9 cellular contexts compared by ENCODE assay signal in the genomic region with DNA sequence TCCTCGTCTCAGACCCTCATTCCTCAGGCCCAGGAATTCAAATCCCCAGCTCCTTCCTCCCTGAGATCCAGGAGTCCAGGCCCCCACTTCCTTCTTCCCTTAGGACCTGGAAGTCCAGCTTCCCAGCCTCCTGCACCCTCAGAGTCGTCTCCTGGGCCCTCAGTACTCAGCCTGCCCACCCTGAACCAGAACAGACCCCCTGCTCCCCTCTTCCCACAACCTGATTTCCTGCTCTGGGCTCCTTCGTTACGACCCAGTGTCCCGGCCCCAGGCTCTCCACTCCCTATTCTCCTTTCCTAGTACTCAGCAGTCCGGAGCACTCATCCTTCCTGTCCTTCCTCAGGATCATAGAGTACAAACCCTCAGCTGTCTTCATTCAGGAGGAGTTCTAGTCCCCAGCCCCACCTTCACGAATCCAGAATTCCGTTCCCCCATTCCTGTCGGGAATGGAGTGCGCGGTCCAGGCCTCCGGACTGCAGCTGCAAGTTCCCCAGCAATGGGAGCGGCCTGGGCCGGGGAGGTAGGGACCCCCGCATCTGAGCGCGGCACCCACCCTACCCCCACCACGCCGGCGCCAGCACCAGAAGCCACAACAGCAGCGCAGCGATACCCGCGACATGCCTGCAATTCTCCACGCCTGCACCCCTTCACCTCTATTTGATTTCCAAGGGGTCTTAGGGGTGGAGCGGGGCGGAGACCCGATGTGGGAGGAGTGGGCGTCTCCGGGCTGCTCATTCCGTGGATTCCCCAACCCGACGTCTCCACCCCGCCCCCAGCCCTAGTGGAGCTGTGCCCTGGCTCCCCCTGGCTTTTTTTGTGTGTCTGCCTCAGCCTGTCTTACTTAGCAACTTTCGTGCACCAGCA. TPM values are rescaled to one million over a fixed set of nuclear protein-coding genes. Genes with fewer than 3 reads are reported as not detected.
DNase-seq lines count a peak whose midpoint lies in the region; ATAC-seq, FAIRE-seq and TF ChIP-seq lines count a peak whose summit lies in the region.
"Had no signal": no experiment of that assay in that cellular context is flagged by ENCODE, and none has a peak within 500 bp of the region (broad histone marks: within the 10 kb centered on the region; RNA-seq: fewer than 3 reads in every experiment).

No MANE protein-coding gene starts in this region.

- 27 to 45% methylated on average over 15 to 35 of the region's 35 CpGs for WGBS in testis, 2 donors

- H3K9me3 ChIP-seq in kidney (ENCODE audit: control insufficient read depth in 1 of 2, low read length in 2 of 2) (no peaks in the 10 kb centered on the region), testis (no peaks in the 10 kb centered on the region)

- peaks cover 10% of the 10 kb centered on the region for H3K36me3 Mint-ChIP-seq in activated naive CD8-positive, alpha-beta T cell treated with anti-CD3 and anti-CD28 coated beads, Interleukin-2, amount 50 U/mL, for 24 hours (ENCODE audit: low read depth)

- intact Hi-C loops in kidney (cut with DNase I), result no loop called here
- intact Hi-C loops in testis (cut with DNase I; ENCODE audit: low total_unique reads), result no loop called here

- TF ChIP-seq POLR2A in testis (IDR thresholded peaks at IDR 0.05), result no peak

- H3K4me3 Mint-ChIP-seq in activated naive CD8-positive, alpha-beta T cell treated with anti-CD3 and anti-CD28 coated beads, Interleukin-2, amount 50 U/mL, for 24 hours, result peak overlapping the region; percentile 81

- peak overlapping the region in 1 of 2 donors; percentile 12 for H3K9ac ChIP-seq in kidney (ENCODE audit: low read length in 2 of 2)

- TF ChIP-seq CTCF in kidney (IDR thresholded peaks at IDR 0.05; ENCODE audit: borderline replicate concordance, extremely low read depth, insufficient read depth), result no peak
- no peak for TF ChIP-seq CTCF in testis (IDR thresholded peaks at IDR 0.05)

- H3K27ac Mint-ChIP-seq in activated naive CD8-positive, alpha-beta T cell treated with anti-CD3 and anti-CD28 coated beads, Interleukin-2, amount 50 U/mL, for 24 hours, result peak overlapping the region; percentile 49

- FAIRE-seq in kidney (lab: Jason Lieb, UNC), result no peak
- FAIRE-seq: colon had no signal

- H3K27ac ChIP-seq in kidney (ENCODE audit: low read depth in 2 of 2, low read length in 2 of 2) (no peak overlapping the region), testis (peak overlapping the region; percentile 65 to 75)

- H3K9me3 Mint-ChIP-seq in activated naive CD8-positive, alpha-beta T cell treated with anti-CD3 and anti-CD28 coated beads, Interleukin-2, amount 50 U/mL, for 24 hours, result no peaks in the 10 kb centered on the region

- no peaks in the 10 kb centered on the region for H3K27me3 Mint-ChIP-seq in activated naive CD8-positive, alpha-beta T cell treated with anti-CD3 and anti-CD28 coated beads, Interleukin-2, amount 50 U/mL, for 24 hours

- peaks cover 3 to 14% of the 10 kb centered on the region in 2 donors for H3K36me3 ChIP-seq in kidney (ENCODE audit: control insufficient read depth in 1 of 2, insufficient read depth in 2 of 2, low read length in 2 of 2)
- no peaks in the 10 kb centered on the region for H3K36me3 ChIP-seq in testis (ENCODE audit: low read depth, missing control alignments)

- H3K4me1 ChIP-seq in kidney (ENCODE audit: control insufficient read depth in 1 of 2, insufficient read depth in 1 of 2, low read depth in 1 of 2, low read length in 2 of 2) (peaks cover 7 to 21% of the 10 kb centered on the region in 2 donors), testis (peaks cover 34% of the 10 kb centered on the region)

- peaks cover 44% of the 10 kb centered on the region for H3K4me1 Mint-ChIP-seq in activated naive CD8-positive, alpha-beta T cell treated with anti-CD3 and anti-CD28 coated beads, Interleukin-2, amount 50 U/mL, for 24 hours

- H3K4me3 ChIP-seq in kidney (ENCODE audit: low read length in 2 of 2), result peak overlapping the region in 1 of 2 donors; percentile 32
- H3K4me3 ChIP-seq in testis, result peak overlapping the region in 1 of 2 donors; percentile 56

- peak; percentile 41 to 47 for DNase-seq in activated CD4-positive, alpha-beta T cell treated with anti-CD3 and anti-CD28 coated beads for 4 hours
- no peak for DNase-seq in activated CD4-positive, alpha-beta T cell treated with anti-CD3 and anti-CD28 coated beads for 48 hours
- DNase-seq in activated naive CD8-positive, alpha-beta T cell treated with anti-CD3 and anti-CD28 coated beads, Interleukin-2, amount 50 U/mL, for 24 hours, result no peak
- peak; percentile 61 for DNase-seq in kidney
- no peak for DNase-seq in testis
- DNase-seq in NK-92 treated with Interleukin-12 subunit alpha and Interleukin-12 subunit beta, amount 100 ng/mL, for 24 hours (lab: John Stamatoyannopoulos, UW), result no peak
- DNase-seq in NCI-H1930 (lab: John Stamatoyannopoulos, UW), result no peak

- no peaks in the 10 kb centered on the region for H3K27me3 ChIP-seq in testis

- ATAC-seq in activated naive CD8-positive, alpha-beta T cell treated with anti-CD3 and anti-CD28 coated beads, Interleukin-2, amount 50 U/mL, for 24 hours, result no peak
- ATAC-seq in HG03521 (IDR thresholded peaks at IDR 0.05; ENCODE audit: unreplicated experiment), result no peak

RNA-seq across cellular contexts. Expression of a gene that starts 12.7 kb away (rescaled TPM):
- total RNA-seq in kidney (96.0 TPM), testis (100 to 1,000 TPM; 245 to 260 TPM)
- polyA plus RNA-seq in kidney (ENCODE audit: insufficient read depth, low read depth, low replicate concordance) (96.3 TPM), testis (ENCODE audit: insufficient read depth, low read depth, low replicate concordance) (489 TPM)

RNA-seq across cellular contexts. Expression of a gene that starts 33.7 kb away (rescaled TPM):
- total RNA-seq in kidney (42.1 TPM), testis (10 to 100 TPM; 44.7 to 49.3 TPM)
- polyA plus RNA-seq in kidney (ENCODE audit: insufficient read depth, low read depth, low replicate concordance) (61.7 TPM), testis (ENCODE audit: insufficient read depth, low read depth, low replicate concordance) (46.7 TPM)

RNA-seq across cellular contexts. Expression of a gene that starts 36.4 kb away (rescaled TPM):
- 6.5 TPM for total RNA-seq in kidney
- not detected for polyA plus RNA-seq in kidney (ENCODE audit: insufficient read depth, low read depth, low replicate concordance)
- 1 to 10 TPM; 2.4 to 2.8 TPM for total RNA-seq in testis
- polyA plus RNA-seq in testis (ENCODE audit: insufficient read depth, low read depth, low replicate concordance), result 2.9 TPM

RNA-seq across cellular contexts. Expression of a gene that starts 38.5 kb away (rescaled TPM):
- not detected for total RNA-seq in kidney
- polyA plus RNA-seq in kidney (ENCODE audit: insufficient read depth, low read depth, low replicate concordance), result not detected
- not detected for total RNA-seq in testis
- not detected for polyA plus RNA-seq in testis (ENCODE audit: insufficient read depth, low read depth, low replicate concordance)

Comparison
In these comparisons a context has a peak if more than half of its experiments do, and no peak if none do; other contexts are left out.
1. DNase-seq: peak in activated CD4-positive, alpha-beta T cell treated with anti-CD3 and anti-CD28 coated beads for 4 hours (2 of 2) and kidney (single experiment); none in activated CD4-positive, alpha-beta T cell treated with anti-CD3 and anti-CD28 coated beads for 48 hours (single experiment), activated naive CD8-positive, alpha-beta T cell treated with anti-CD3 and anti-CD28 coated beads, Interleukin-2, amount 50 U/mL, for 24 hours (single experiment), testis (single experiment), NK-92 treated with Interleukin-12 subunit alpha and Interleukin-12 subunit beta, amount 100 ng/mL, for 24 hours (single experiment) and NCI-H1930 (0 of 2).
2. H3K27ac ChIP-seq: peak in testis (2 of 2); none in kidney (0 of 2).